In genomic region chr19:10402441-10403038, GRCh38 we compare ENCODE assay signal across 1 cellular context.
TF ChIP-seq lines count a peak whose summit lies in the region.

No MANE protein-coding gene starts in this region.

TF ChIP-seq in SK-N-SH, 30 proteins besides CTCF, POLR2A, EP300 and RAD21 (continued from another document):
- TF ChIP-seq TAF1 (IDR thresholded peaks at IDR 0.05; ENCODE audit: borderline replicate concordance, low read depth, low read length), result peak; percentile 36; the same call in 1 of the 2 replicates
- TF ChIP-seq CHD2 (IDR thresholded peaks at IDR 0.05; ENCODE audit: low read length, partially characterized antibody), result no peak
- TF ChIP-seq ELF1 (IDR thresholded peaks at IDR 0.05), result 0 out of 2 replicates have a peak, but pooled peaks have one; percentile 27
- no peak for TF ChIP-seq NRF1 (IDR thresholded peaks at IDR 0.05; ENCODE audit: low read depth, low read length)
